Comparison of ENCODE assay signal across 1 cellular context in the genomic region with DNA sequence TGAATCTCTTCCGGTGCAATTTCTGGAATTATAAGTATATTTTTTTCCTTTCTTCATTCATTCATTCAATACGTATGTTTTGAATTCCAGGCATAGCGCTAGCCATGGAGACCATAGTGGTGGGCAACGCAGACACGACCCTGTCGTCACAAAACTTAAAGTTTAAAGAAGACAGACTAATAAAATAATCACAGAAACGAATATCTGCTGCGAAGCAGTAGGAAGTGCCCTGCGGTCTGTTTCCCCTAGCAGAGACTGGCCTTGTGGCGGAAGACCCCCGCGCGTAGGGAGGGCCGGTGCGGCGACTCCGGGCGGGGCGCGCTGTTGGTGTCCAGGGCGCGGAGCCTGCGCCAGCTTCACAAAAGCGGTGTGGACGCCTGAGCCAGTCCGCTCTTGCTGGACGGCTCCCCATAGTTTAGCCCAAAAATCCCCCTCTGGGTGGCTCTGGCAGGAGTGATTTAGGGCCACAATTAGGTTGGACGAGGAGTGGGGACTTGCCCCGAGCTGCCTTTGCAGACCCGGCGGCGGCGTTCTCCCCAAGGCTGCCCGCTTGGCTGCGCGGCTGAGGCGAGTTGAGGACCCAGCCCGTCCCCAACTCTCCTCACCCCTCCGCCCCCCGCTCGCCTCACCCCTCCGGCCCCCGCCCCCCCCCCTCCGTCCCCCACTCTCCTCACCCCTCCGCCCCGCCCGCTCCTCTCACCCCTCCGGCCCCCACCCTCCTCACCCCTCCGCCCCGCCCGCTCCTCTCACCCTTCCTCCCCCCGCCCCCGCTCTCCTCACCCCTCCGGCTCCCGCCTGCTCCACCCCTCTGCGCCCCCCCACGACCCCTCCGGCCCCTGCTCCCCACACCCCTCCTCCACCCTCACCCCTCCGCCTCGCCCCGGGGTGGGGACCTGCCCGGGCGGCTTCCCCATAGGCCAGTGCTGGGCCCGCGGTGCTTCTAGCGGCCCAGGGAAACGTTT.
TF ChIP-seq lines count a peak whose summit lies in the region.

No MANE protein-coding gene starts in this region.

TF ChIP-seq in H1, 55 proteins besides CTCF, POLR2A, EP300 and RAD21 (continued from another document):
- peak; percentile 71; the same call in 1 of the 2 replicates for TF ChIP-seq TAF1 (IDR thresholded peaks at IDR 0.05; ENCODE audit: low read depth, low read length)
- no peak for TF ChIP-seq JUND (IDR thresholded peaks at IDR 0.05; ENCODE audit: low read length)
- TF ChIP-seq ASH2L (IDR thresholded peaks at IDR 0.05; ENCODE audit: low read length), result peak; percentile 56
- TF ChIP-seq JUN (IDR thresholded peaks at IDR 0.05; ENCODE audit: low read depth, low read length), result no peak
- TF ChIP-seq POLR2AphosphoS5 (IDR thresholded peaks at IDR 0.05; ENCODE audit: low read depth, low read length), result 0 out of 2 replicates have a peak, but pooled peaks have one; percentile 55
- TF ChIP-seq PHF8 (conservative IDR thresholded peaks at IDR 0.05; ENCODE audit: low read depth, low read length), result peak; percentile 63; the same call in 1 of the 2 replicates
- peak; percentile 62; the same call in 1 of the 2 replicates for TF ChIP-seq RBBP5 (IDR thresholded peaks at IDR 0.05; ENCODE audit: borderline replicate concordance, low read depth, low read length)
- no peak for TF ChIP-seq RNF2 (IDR thresholded peaks at IDR 0.05; ENCODE audit: borderline replicate concordance, low read depth, low read length, missing control alignments, poor library complexity, severe bottlenecking)
